In the genomic region with DNA sequence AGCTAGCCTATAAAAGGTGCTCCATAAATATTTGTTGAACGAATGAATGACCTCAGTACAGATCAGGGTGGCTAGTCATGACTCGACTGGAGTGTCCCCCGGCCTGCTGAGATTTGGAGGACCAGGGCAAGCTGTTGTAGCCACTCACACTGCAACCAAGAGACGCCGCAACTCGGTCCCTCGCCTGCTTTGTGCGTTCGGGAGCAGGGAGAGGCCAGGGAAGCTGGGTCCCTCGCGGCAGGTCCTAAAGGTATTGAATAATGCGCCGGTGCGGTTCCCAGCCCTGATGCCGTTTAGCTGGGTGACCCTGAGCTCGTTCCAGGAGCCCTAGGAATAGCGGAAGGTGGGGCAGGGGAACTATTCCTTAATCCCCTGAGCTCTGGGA, we compare ENCODE assay signal across 1 cellular context.
TF ChIP-seq lines count a peak whose summit lies in the region.

No MANE protein-coding gene starts in this region.

TF ChIP-seq in HepG2, 621 proteins besides CTCF, POLR2A, EP300 and RAD21:
- TF ChIP-seq MLXIP (CRISPR knock-in tag; IDR thresholded peaks at IDR 0.05; ENCODE audit: borderline replicate concordance) (no peak), ZNF235 (CRISPR knock-in tag; IDR thresholded peaks at IDR 0.05; ENCODE audit: borderline replicate concordance) (peak; percentile 20; the same call in 1 of the 2 replicates), RFX5 (IDR thresholded peaks at IDR 0.05; ENCODE audit: low read depth, low read length) (no peak)
- TF ChIP-seq, protein P1, sequence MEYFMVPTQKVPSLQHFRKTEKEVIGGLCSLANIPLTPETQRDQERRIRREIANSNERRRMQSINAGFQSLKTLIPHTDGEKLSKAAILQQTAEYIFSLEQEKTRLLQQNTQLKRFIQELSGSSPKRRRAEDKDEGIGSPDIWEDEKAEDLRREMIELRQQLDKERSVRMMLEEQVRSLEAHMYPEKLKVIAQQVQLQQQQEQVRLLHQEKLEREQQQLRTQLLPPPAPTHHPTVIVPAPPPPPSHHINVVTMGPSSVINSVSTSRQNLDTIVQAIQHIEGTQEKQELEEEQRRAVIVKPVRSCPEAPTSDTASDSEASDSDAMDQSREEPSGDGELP (IDR thresholded peaks at IDR 0.05; ENCODE audit: borderline replicate concordance, low read depth) = no peak
